ENCODE assay signal across 10 cellular contexts in the genomic region with DNA sequence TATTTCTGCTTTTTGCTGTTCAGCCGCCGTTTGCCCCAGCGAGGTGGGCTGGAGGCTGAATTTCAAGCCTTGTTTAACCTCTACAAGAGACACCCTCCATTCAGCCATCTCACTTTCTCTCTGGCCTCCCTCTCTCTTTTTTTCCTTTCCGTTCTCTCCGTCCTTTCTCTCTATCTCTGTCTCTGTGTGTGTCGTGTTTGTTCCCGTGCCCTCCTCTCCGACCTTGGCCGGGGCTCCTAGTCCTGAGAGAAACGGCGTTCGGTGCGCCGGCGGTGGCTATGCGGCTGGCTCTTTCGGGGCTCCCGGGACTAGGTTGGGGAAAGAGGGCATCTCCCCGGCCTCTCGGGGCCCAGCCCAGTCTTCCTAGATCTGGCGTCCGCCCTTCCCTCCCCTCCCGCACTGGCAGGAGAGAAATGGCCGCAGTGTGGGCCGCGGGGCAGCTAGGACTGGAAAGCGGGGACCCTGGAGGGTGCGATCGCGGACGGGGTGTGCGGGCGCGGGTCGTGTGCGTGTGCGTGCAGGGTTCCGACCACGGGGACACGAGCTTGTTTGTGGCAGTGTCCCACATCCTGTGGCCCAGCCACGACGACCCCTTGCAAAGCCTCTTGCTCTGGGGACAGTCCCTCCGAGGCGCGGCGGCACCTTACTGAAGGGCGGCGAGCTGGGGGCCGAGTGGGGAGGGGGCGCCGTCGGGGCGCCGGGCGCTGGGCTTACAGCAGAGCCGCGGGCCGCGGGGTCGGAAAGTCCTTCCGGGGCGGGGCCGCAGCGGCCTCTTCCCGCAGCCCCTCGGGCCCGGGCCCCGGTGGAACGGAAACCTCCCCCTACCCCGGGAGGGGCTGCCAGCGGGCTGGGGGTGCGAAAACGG. TPM values are rescaled to one million over a fixed set of nuclear protein-coding genes. Genes with fewer than 3 reads are reported as not detected.
DNase-seq lines count a peak whose midpoint lies in the region; ATAC-seq and TF ChIP-seq lines count a peak whose summit lies in the region.
"Had no signal": no experiment of that assay in that cellular context is flagged by ENCODE, and none has a peak within 500 bp of the region (broad histone marks: within the 10 kb centered on the region; RNA-seq: fewer than 3 reads in every experiment).

No MANE protein-coding gene starts in this region.

- H3K36me3 Mint-ChIP-seq in activated naive CD4-positive, alpha-beta T cell treated with anti-CD3 and anti-CD28 coated beads for 36 hours (ENCODE audit: low read depth), result no peaks in the 10 kb centered on the region
- H3K36me3 Mint-ChIP-seq in activated CD8-positive, alpha-beta T cell treated with anti-CD3 and anti-CD28 coated beads for 36 hours (ENCODE audit: low read depth), result no peaks in the 10 kb centered on the region

- peaks cover 1% of the 10 kb centered on the region for H3K9me3 ChIP-seq in WERI-Rb-1 (ENCODE audit: severe bottlenecking)

- peak overlapping the region; percentile 56 for H3K4me3 Mint-ChIP-seq in activated naive CD4-positive, alpha-beta T cell treated with anti-CD3 and anti-CD28 coated beads for 36 hours
- H3K4me3 Mint-ChIP-seq in activated CD8-positive, alpha-beta T cell treated with anti-CD3 and anti-CD28 coated beads for 36 hours, result peak overlapping the region; percentile 56
- peak overlapping the region; percentile 53 to 75 for H3K4me3 Mint-ChIP-seq in stimulated activated naive CD8-positive, alpha-beta T cell treated with anti-CD3 and anti-CD28 coated beads, Interleukin-15, amount 100 ng/mL, for 72 hours

- peak overlapping the region; percentile 58 for H3K27ac Mint-ChIP-seq in activated naive CD4-positive, alpha-beta T cell treated with anti-CD3 and anti-CD28 coated beads for 36 hours
- H3K27ac Mint-ChIP-seq in activated CD8-positive, alpha-beta T cell treated with anti-CD3 and anti-CD28 coated beads for 36 hours, result peak overlapping the region; percentile 39
- peak overlapping the region in 1 of 2 donors; percentile 41 for H3K27ac Mint-ChIP-seq in stimulated activated naive CD8-positive, alpha-beta T cell treated with anti-CD3 and anti-CD28 coated beads, Interleukin-15, amount 100 ng/mL, for 72 hours

- H3K27ac ChIP-seq in layer of hippocampus (ENCODE audit: low read depth, low read length), result peak overlapping the region; percentile 57
- no peak overlapping the region for H3K27ac ChIP-seq in WERI-Rb-1
- H3K27ac ChIP-seq: foreskin keratinocyte had no signal

- H3K9me3 Mint-ChIP-seq in activated naive CD4-positive, alpha-beta T cell treated with anti-CD3 and anti-CD28 coated beads for 36 hours, result no peaks in the 10 kb centered on the region
- H3K9me3 Mint-ChIP-seq in activated CD8-positive, alpha-beta T cell treated with anti-CD3 and anti-CD28 coated beads for 36 hours, result no peaks in the 10 kb centered on the region
- H3K9me3 Mint-ChIP-seq in stimulated activated naive CD8-positive, alpha-beta T cell treated with anti-CD3 and anti-CD28 coated beads, Interleukin-15, amount 100 ng/mL, for 72 hours, result no peaks in the 10 kb centered on the region

- H3K4me3 ChIP-seq in WERI-Rb-1 (ENCODE audit: low read depth, low read length), result no peak overlapping the region

- intact Hi-C loops in activated naive CD4-positive, alpha-beta T cell treated with anti-CD3 and anti-CD28 coated beads for 36 hours (cut with micrococcal nuclease), result no loop called here
- intact Hi-C loops in activated CD8-positive, alpha-beta T cell treated with anti-CD3 and anti-CD28 coated beads for 36 hours (cut with micrococcal nuclease), result no loop called here

- CTCF ChIA-PET in activated naive CD4-positive, alpha-beta T cell treated with anti-CD3 and anti-CD28 coated beads for 36 hours (lab: Charles Lee), result interaction anchor here (0.7 to 1.6 kb wide), 2 partner anchors 23 to 64 kb away, joined by 4 to 7 read pairs; no protein-coding TSS in a partner anchor
- CTCF ChIA-PET in activated CD8-positive, alpha-beta T cell treated with anti-CD3 and anti-CD28 coated beads for 36 hours (lab: Charles Lee), result interaction anchor here (1.1 kb wide), 1 partner anchor 25 kb away, joined by 3 read pairs; no protein-coding TSS in a partner anchor

- no peak for DNase-seq in activated naive CD4-positive, alpha-beta T cell treated with anti-CD3 and anti-CD28 coated beads for 36 hours
- DNase-seq in activated naive CD4-positive, alpha-beta T cell (lab: John Stamatoyannopoulos, UW), result no peak
- no peak for DNase-seq in activated CD8-positive, alpha-beta T cell treated with anti-CD3 and anti-CD28 coated beads for 36 hours
- DNase-seq in stimulated activated naive CD8-positive, alpha-beta T cell treated with anti-CD3 and anti-CD28 coated beads, Interleukin-15, amount 100 ng/mL, for 72 hours, result no peak
- DNase-seq in iPS-NIHi11 (ENCODE audit: low spot score) (no peak), WERI-Rb-1 (no peak)
- DNase-seq: foreskin keratinocyte, NCI-H524 had no signal

- H3K4me1 Mint-ChIP-seq in activated naive CD4-positive, alpha-beta T cell treated with anti-CD3 and anti-CD28 coated beads for 36 hours (ENCODE audit: low read depth), result peaks cover 50% of the 10 kb centered on the region
- peaks cover 34% of the 10 kb centered on the region for H3K4me1 Mint-ChIP-seq in activated CD8-positive, alpha-beta T cell treated with anti-CD3 and anti-CD28 coated beads for 36 hours (ENCODE audit: low read depth)
- peaks cover 55% of the 10 kb centered on the region for H3K4me1 Mint-ChIP-seq in stimulated activated naive CD8-positive, alpha-beta T cell treated with anti-CD3 and anti-CD28 coated beads, Interleukin-15, amount 100 ng/mL, for 72 hours

- ATAC-seq in activated CD8-positive, alpha-beta T cell treated with anti-CD3 and anti-CD28 coated beads for 36 hours, result peak; percentile 7
- peak; percentile 40 for ATAC-seq in stimulated activated naive CD8-positive, alpha-beta T cell treated with anti-CD3 and anti-CD28 coated beads, Interleukin-15, amount 100 ng/mL, for 72 hours
- no peak for ATAC-seq in HG03045 (IDR thresholded peaks at IDR 0.05; ENCODE audit: unreplicated experiment)
- ATAC-seq: foreskin keratinocyte had no signal

- H3K36me3 ChIP-seq in WERI-Rb-1, result no peaks in the 10 kb centered on the region

- peaks cover 61% of the 10 kb centered on the region for H3K27me3 ChIP-seq in layer of hippocampus (ENCODE audit: control insufficient read depth, insufficient read depth, low read length)
- H3K27me3 ChIP-seq in WERI-Rb-1 (ENCODE audit: insufficient read depth, low read depth, severe bottlenecking), result no peaks in the 10 kb centered on the region

- H3K27me3 Mint-ChIP-seq in activated naive CD4-positive, alpha-beta T cell treated with anti-CD3 and anti-CD28 coated beads for 36 hours (ENCODE audit: low read depth), result peaks cover 80% of the 10 kb centered on the region
- peaks cover 79% of the 10 kb centered on the region for H3K27me3 Mint-ChIP-seq in activated CD8-positive, alpha-beta T cell treated with anti-CD3 and anti-CD28 coated beads for 36 hours
- peaks cover 96% of the 10 kb centered on the region for H3K27me3 Mint-ChIP-seq in stimulated activated naive CD8-positive, alpha-beta T cell treated with anti-CD3 and anti-CD28 coated beads, Interleukin-15, amount 100 ng/mL, for 72 hours

- POLR2A ChIA-PET in activated CD8-positive, alpha-beta T cell treated with anti-CD3 and anti-CD28 coated beads for 36 hours (lab: Charles Lee), result interaction anchor here (1.1 kb wide), 1 partner anchor 10 kb away, joined by 5 read pairs; no protein-coding TSS in a partner anchor

- TF ChIP-seq CTCF in activated CD8-positive, alpha-beta T cell treated with anti-CD3 and anti-CD28 coated beads for 36 hours (IDR thresholded peaks at IDR 0.05), result no peak
- no peak for TF ChIP-seq CTCF in WERI-Rb-1 (IDR thresholded peaks at IDR 0.05; ENCODE audit: low read depth, low read length)

RNA-seq across cellular contexts. Expression of a gene that starts 5.7 kb away (rescaled TPM):
- total RNA-seq in activated naive CD4-positive, alpha-beta T cell treated with anti-CD3 and anti-CD28 coated beads for 36 hours, result not detected
- total RNA-seq in activated CD8-positive, alpha-beta T cell treated with anti-CD3 and anti-CD28 coated beads for 36 hours, result not detected
- total RNA-seq: foreskin keratinocyte had no signal
